Comparison of ENCODE assay signal across 8 cellular contexts in genomic region chr15:78618490-78618934, GRCh38. TPM values are rescaled to one million over a fixed set of nuclear protein-coding genes. Genes with fewer than 3 reads are reported as not detected.
DNase-seq lines count a peak whose midpoint lies in the region; ATAC-seq and TF ChIP-seq lines count a peak whose summit lies in the region.

No MANE protein-coding gene starts in this region.

- no peak for ATAC-seq in GM21717 (IDR thresholded peaks at IDR 0.05; ENCODE audit: unreplicated experiment)

- no peak for TF ChIP-seq POLR2A in lower leg skin (IDR thresholded peaks at IDR 0.05)

- DNase-seq in AML-193 (lab: John Stamatoyannopoulos, UW) (peak; percentile 46 to 56), HFF-Myc (ENCODE audit: extremely low read depth, low read depth) (peak; percentile 72), NCI-H748 (lab: John Stamatoyannopoulos, UW; ENCODE audit: unreplicated experiment) (peak; percentile 72), dermis blood vessel endothelial cell (peak; percentile 90), lower leg skin (ENCODE audit: low spot score in 2 of 2) (peak; percentile 90 to 96)
- peak; percentile 80 for DNase-seq in activated CD4-positive, alpha-beta T cell treated with anti-CD3 and anti-CD28 coated beads, Interleukin-2, amount 50 U/mL, for 1 hour
- peak; percentile 80 to 91 for DNase-seq in stimulated activated CD4-positive, alpha-beta T cell treated with anti-CD3 and anti-CD28 coated beads, Interleukin-4, amount 100 ng/mL, for 48 hours (ENCODE audit: low read depth in 2 of 2)

- WGBS in lower leg skin, 2 donors = 27 to 35% methylated on average over 6 to 7 of the region's 8 CpGs

- intact Hi-C loops in lower leg skin (cut with DNase I; ENCODE audit: low total_unique reads) = loop anchor here (5.0 kb wide), 1 partner anchor 89 kb away; no protein-coding TSS in a partner anchor

- H3K4me3 ChIP-seq in HFF-Myc (replicated peaks; ENCODE audit: low read depth, low read length) (no peak overlapping the region), lower leg skin (ENCODE audit: low read depth, poor library complexity, severe bottlenecking) (no peak overlapping the region)

- TF ChIP-seq CTCF in HFF-Myc (IDR thresholded peaks at IDR 0.05; ENCODE audit: low read depth, low read length, missing control alignments) = peak; percentile 86
- TF ChIP-seq CTCF in lower leg skin (IDR thresholded peaks at IDR 0.05) = no peak

RNA-seq across cellular contexts. Expression of gene CHRNA3, which starts 2.3 kb away (rescaled TPM):
- total RNA-seq in dermis blood vessel endothelial cell = not detected in 2 replicates
- total RNA-seq in lower leg skin = 1 to 10 TPM in 1 of 4 donors, under 1 TPM in 3; 0.08 to 1.2 (median 0.58) TPM

RNA-seq across cellular contexts. Expression of gene CHRNB4, which starts 22.5 kb away (rescaled TPM):
- total RNA-seq in dermis blood vessel endothelial cell = not detected in 2 replicates
- under 1 TPM in 1 of 4 donors, not detected in 3; 0.19 TPM for total RNA-seq in lower leg skin

RNA-seq across cellular contexts. Expression of gene CHRNA5, which starts 53.2 kb away (rescaled TPM):
- total RNA-seq in dermis blood vessel endothelial cell = 4.6 and 7.2 TPM in 2 replicates
- under 1 TPM; 0.27 to 0.84 (median 0.64) TPM for total RNA-seq in lower leg skin
